8 cellular contexts compared by ENCODE assay signal in the genomic region with DNA sequence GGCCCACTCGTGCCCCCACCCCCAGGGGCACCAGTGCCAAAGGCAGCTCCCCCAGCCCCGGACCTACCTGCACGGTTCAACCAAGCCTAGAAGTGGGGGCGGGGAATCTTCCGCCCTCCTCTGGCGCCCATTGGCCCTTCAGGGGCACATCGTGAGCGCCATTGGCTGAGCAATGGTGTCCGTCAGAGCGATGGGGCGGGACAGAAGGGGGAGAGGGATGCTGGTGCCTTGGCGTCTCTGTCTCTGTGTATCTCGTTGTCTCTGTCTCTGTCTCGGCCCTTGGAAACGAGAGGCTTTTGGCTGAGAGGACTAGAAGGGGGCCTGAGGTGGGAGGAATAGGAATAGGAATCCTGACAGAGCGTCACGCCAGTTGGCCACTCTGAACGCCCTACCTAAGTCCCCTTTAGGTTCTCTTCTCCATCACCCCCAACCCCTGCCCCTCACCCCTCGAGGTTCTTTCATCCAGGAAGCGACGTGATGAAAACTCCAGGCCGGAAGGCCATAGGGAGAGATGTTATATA. TPM values are rescaled to one million over a fixed set of nuclear protein-coding genes. Genes with fewer than 3 reads are reported as not detected.
DNase-seq lines count a peak whose midpoint lies in the region; ATAC-seq and TF ChIP-seq lines count a peak whose summit lies in the region.
"Not testable (repeated sequence)": the region's sequence is repeated elsewhere in the genome, so short reads cannot be mapped to it uniquely, and the experiment has no call there.

No MANE protein-coding gene starts in this region.

- DNase-seq in AML-193 (lab: John Stamatoyannopoulos, UW) (peak; percentile 71 to 84), NCI-H446 treated with DMSO at 0.1 percent for 48 hours (lab: John Stamatoyannopoulos, UW) (peak; percentile 77), chondrocyte (ENCODE audit: low spot score) (peak; percentile 98), kidney epithelial cell (ENCODE audit: low read depth) (peak; percentile 47)
- peak; percentile 91 for DNase-seq in activated CD4-positive, alpha-beta T cell treated with anti-CD3 and anti-CD28 coated beads for 1 hour
- peak; percentile 96 for DNase-seq in stimulated activated CD4-positive, alpha-beta T cell treated with anti-CD3 and anti-CD28 coated beads, Interleukin-15, amount 100 ng/mL, for 24 hours

- H3K4me3 Mint-ChIP-seq in chondrocyte (ENCODE audit: unreplicated experiment): peak overlapping the region; percentile 91

- not testable (repeated sequence) for TF ChIP-seq CTCF in chondrocyte (IDR thresholded peaks at IDR 0.05); kidney epithelial cell (IDR thresholded peaks at IDR 0.05; ENCODE audit: insufficient read depth, low read length, poor library complexity, severe bottlenecking)

- peak overlapping the region; percentile 43 for H3K4me3 ChIP-seq in kidney epithelial cell (ENCODE audit: low read depth, low read length)

- peak overlapping the region; percentile 85 for H3K27ac Mint-ChIP-seq in chondrocyte (ENCODE audit: unreplicated experiment)

- H3K36me3 ChIP-seq in kidney epithelial cell (ENCODE audit: control insufficient read depth, insufficient read depth, low read length): not testable (repeated sequence)

- H3K27me3 ChIP-seq in kidney epithelial cell (ENCODE audit: control insufficient read depth, insufficient read depth, low read length): not testable (repeated sequence)

- not testable (repeated sequence) for H3K4me1 Mint-ChIP-seq in chondrocyte (ENCODE audit: low read depth)

- H3K27me3 Mint-ChIP-seq in chondrocyte (ENCODE audit: low read depth): not testable (repeated sequence)

- H3K36me3 Mint-ChIP-seq in chondrocyte (ENCODE audit: low read depth): not testable (repeated sequence)

- peak; percentile 99 for ATAC-seq in HG03354 (IDR thresholded peaks at IDR 0.05; ENCODE audit: poor library complexity, severe bottlenecking, unreplicated experiment)

- TF ChIP-seq POLR2A in GM19099 (IDR thresholded peaks at IDR 0.05; ENCODE audit: extremely low read depth, insufficient read length, low read depth): peak; percentile 30

- not testable (repeated sequence) for H3K9me3 Mint-ChIP-seq in chondrocyte (ENCODE audit: low read depth)

RNA-seq across cellular contexts. Expression of gene KANSL1, which starts 32.1 kb away (rescaled TPM):
- total RNA-seq in chondrocyte (61.4 to 75.8 TPM (median 68.8 TPM) in 3 replicates), kidney epithelial cell (56.2 and 64.5 TPM in 2 replicates)

Comparison
In these comparisons a context has a peak if more than half of its experiments do, and no peak if none do; other contexts are left out.
1. Peak in every context shown above with its lines: DNase-seq, ATAC-seq and H3K4me3 ChIP-seq.
2. DNase-seq: peak in every context shown above with its lines; median percentile 98 in chondrocyte; 96 in stimulated activated CD4-positive, alpha-beta T cell treated with anti-CD3 and anti-CD28 coated beads, Interleukin-15, amount 100 ng/mL, for 24 hours; 91 in activated CD4-positive, alpha-beta T cell treated with anti-CD3 and anti-CD28 coated beads for 1 hour; 78 in AML-193; 77 in NCI-H446 treated with DMSO at 0.1 percent for 48 hours; 47 in kidney epithelial cell.